In genomic region chr19:20423381-20424207, GRCh38 we compare ENCODE assay signal across 8 cellular contexts.
DNase-seq lines count a peak whose midpoint lies in the region; ATAC-seq and TF ChIP-seq lines count a peak whose summit lies in the region.

No MANE protein-coding gene starts in this region.

- no peaks in the 10 kb centered on the region; the same call in 1 of the 2 replicates for H3K27me3 Mint-ChIP-seq in WTC11 (ENCODE audit: low read depth)

- no peaks in the 10 kb centered on the region for H3K9me3 ChIP-seq in lower lobe of right lung

- peak overlapping the region; percentile 100 for H3K4me3 Mint-ChIP-seq in WTC11

- POLR2A ChIA-PET in WTC11 (lab: Charles Lee), result interaction anchor here (0.7 to 2.1 kb wide), 11 partner anchors 38 to 1412 kb away, joined by 3 to 17 read pairs (median 4); partner anchors contain the start of genes ZNF66, ZNF682, ZNF737 and ZNF93

- no peaks in the 10 kb centered on the region for H3K27me3 ChIP-seq in lower lobe of right lung (ENCODE audit: low read depth)

- H3K9me3 Mint-ChIP-seq in WTC11, result no peaks in the 10 kb centered on the region; the same call in 1 of the 2 replicates

- H3K4me1 ChIP-seq in lower lobe of right lung, result no peaks in the 10 kb centered on the region

- ATAC-seq in GM21528 (IDR thresholded peaks at IDR 0.05; ENCODE audit: low FRiP score, unreplicated experiment) (peak; percentile 32), WTC11 (no peak), lower lobe of right lung (peak; percentile 76 to 82), HG02938 (IDR thresholded peaks at IDR 0.05; ENCODE audit: unreplicated experiment) (no peak), GM18907 (IDR thresholded peaks at IDR 0.05; ENCODE audit: unreplicated experiment) (no peak)

- peak overlapping the region; percentile 86 for H3K27ac ChIP-seq in lower lobe of right lung

- H3K4me1 Mint-ChIP-seq in WTC11, result peaks cover 31% of the 10 kb centered on the region

- peak overlapping the region; percentile 60 for H3K4me3 ChIP-seq in lower lobe of right lung

- H3K36me3 ChIP-seq in lower lobe of right lung, result no peaks in the 10 kb centered on the region

- H3K27ac Mint-ChIP-seq in WTC11, result peak overlapping the region; percentile 100

- intact Hi-C loops in lower lobe of right lung (cut with DNase I), result no loop called here

- H3K36me3 Mint-ChIP-seq in WTC11, result peaks cover 40% of the 10 kb centered on the region

- CTCF ChIA-PET in WTC11 (lab: Charles Lee), result interaction anchor here (1.7 kb wide), 1 partner anchor 185 kb away, joined by 4 read pairs; no protein-coding TSS in a partner anchor

- DNase-seq in WTC11 (ENCODE audit: low spot score) (peak; percentile 34), ecto neural progenitor cell (ENCODE audit: low spot score) (peak; percentile 48), lower lobe of right lung (peak; percentile 81), 8988T (no peak)
- DNase-seq in stimulated activated CD4-positive, alpha-beta T cell treated with anti-CD3 and anti-CD28 coated beads, Interleukin-4, amount 100 ng/mL, for 48 hours (ENCODE audit: low read depth in 2 of 2), result peak; percentile 6

- TF ChIP-seq CTCF in WTC11 (IDR thresholded peaks at IDR 0.05) (no peak), lower lobe of right lung (IDR thresholded peaks at IDR 0.05) (no peak)

TF ChIP-seq in WTC11, 78 proteins besides CTCF, POLR2A, EP300 and RAD21:
- TF ChIP-seq HMGA2 (CRISPR knock-in tag; IDR thresholded peaks at IDR 0.05) (no peak), USF2 (CRISPR knock-in tag; IDR thresholded peaks at IDR 0.05) (peak; percentile 86), NFATC4 (CRISPR knock-in tag; IDR thresholded peaks at IDR 0.05) (peak; percentile 24; the same call in 1 of the 2 replicates), USF1 (CRISPR knock-in tag; IDR thresholded peaks at IDR 0.05) (peak; percentile 85), MXD4 (CRISPR knock-in tag; IDR thresholded peaks at IDR 0.05; ENCODE audit: borderline replicate concordance) (no peak), ZNF416 (CRISPR knock-in tag; IDR thresholded peaks at IDR 0.05) (peak; percentile 64; the same call in 1 of the 2 replicates), ERG (CRISPR knock-in tag; IDR thresholded peaks at IDR 0.05) (0 out of 2 replicates have a peak, but pooled peaks have one; percentile 13)
- TF ChIP-seq, protein P1, sequence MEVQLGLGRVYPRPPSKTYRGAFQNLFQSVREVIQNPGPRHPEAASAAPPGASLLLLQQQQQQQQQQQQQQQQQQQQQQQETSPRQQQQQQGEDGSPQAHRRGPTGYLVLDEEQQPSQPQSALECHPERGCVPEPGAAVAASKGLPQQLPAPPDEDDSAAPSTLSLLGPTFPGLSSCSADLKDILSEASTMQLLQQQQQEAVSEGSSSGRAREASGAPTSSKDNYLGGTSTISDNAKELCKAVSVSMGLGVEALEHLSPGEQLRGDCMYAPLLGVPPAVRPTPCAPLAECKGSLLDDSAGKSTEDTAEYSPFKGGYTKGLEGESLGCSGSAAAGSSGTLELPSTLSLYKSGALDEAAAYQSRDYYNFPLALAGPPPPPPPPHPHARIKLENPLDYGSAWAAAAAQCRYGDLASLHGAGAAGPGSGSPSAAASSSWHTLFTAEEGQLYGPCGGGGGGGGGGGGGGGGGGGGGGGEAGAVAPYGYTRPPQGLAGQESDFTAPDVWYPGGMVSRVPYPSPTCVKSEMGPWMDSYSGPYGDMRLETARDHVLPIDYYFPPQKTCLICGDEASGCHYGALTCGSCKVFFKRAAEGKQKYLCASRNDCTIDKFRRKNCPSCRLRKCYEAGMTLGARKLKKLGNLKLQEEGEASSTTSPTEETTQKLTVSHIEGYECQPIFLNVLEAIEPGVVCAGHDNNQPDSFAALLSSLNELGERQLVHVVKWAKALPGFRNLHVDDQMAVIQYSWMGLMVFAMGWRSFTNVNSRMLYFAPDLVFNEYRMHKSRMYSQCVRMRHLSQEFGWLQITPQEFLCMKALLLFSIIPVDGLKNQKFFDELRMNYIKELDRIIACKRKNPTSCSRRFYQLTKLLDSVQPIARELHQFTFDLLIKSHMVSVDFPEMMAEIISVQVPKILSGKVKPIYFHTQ (CRISPR knock-in tag; IDR thresholded peaks at IDR 0.05), result 0 out of 2 replicates have a peak, but pooled peaks have one; percentile 1

Comparison
In these comparisons a context has a peak if more than half of its experiments do, and no peak if none do; other contexts are left out.
1. ATAC-seq: peak in GM21528 (single experiment) and lower lobe of right lung (2 of 2); none in WTC11 (single experiment), HG02938 (single experiment) and GM18907 (single experiment).